Comparison of ENCODE assay signal across 8 cellular contexts in genomic region chr6:73731285-73731684, GRCh38. TPM values are rescaled to one million over a fixed set of nuclear protein-coding genes. Genes with fewer than 3 reads are reported as not detected.
"Had no signal": no experiment of that assay in that cellular context is flagged by ENCODE, and none has a peak within 500 bp of the region (broad histone marks: within the 10 kb centered on the region; RNA-seq: fewer than 3 reads in every experiment).

No MANE protein-coding gene starts in this region.

- H3K9me3 Mint-ChIP-seq: H9 had no signal

- H3K27ac ChIP-seq: GM23248 had no signal

- ATAC-seq: K562 had no signal

- H3K4me3 ChIP-seq: GM23248, K562 had no signal

- H3K4me3 Mint-ChIP-seq: H9 had no signal

- DNase-seq: GM23248, GOT3, H9, HCEC 1CT, IMR-90, KG1 had no signal

- H3K9ac ChIP-seq: GM23248 had no signal

- H2AFZ ChIP-seq: GM23248 had no signal

RNA-seq across cellular contexts. Expression of gene CD109, which starts 35.3 kb away (rescaled TPM):
- total RNA-seq: HT-29 had no signal
